ENCODE assay signal across 19 cellular contexts in genomic region chr19:2190848-2191455, GRCh38. TPM values are rescaled to one million over a fixed set of nuclear protein-coding genes. Genes with fewer than 3 reads are reported as not detected.
DNase-seq lines count a peak whose midpoint lies in the region; ATAC-seq and TF ChIP-seq lines count a peak whose summit lies in the region.
"Had no signal": no experiment of that assay in that cellular context is flagged by ENCODE, and none has a peak within 500 bp of the region (broad histone marks: within the 10 kb centered on the region; RNA-seq: fewer than 3 reads in every experiment).

No MANE protein-coding gene starts in this region.

- no peak overlapping the region for H3K9ac ChIP-seq in H9 (ENCODE audit: extremely low read depth, insufficient read length, low read length)
- H3K9ac ChIP-seq in neuronal stem cell (ENCODE audit: low read depth, low read length, poor library complexity) = no peak overlapping the region
- H3K9ac ChIP-seq: KMS-11 had no signal

- POLR2A ChIA-PET in activated CD4-positive, alpha-beta T cell treated with anti-CD3 and anti-CD28 coated beads for 36 hours (lab: Charles Lee) = no interaction called here

- H4K5ac ChIP-seq in H9 (ENCODE audit: insufficient read length, low read depth, low read length) = no peak overlapping the region

- H3T11ph ChIP-seq in H9 (ENCODE audit: low read length) = no peak overlapping the region

- no peaks in the 10 kb centered on the region; the same call in 1 of the 2 replicates for H3K79me2 ChIP-seq in H9 (ENCODE audit: insufficient read depth, low read length)

- H3K36me3 ChIP-seq in neuronal stem cell (replicated peaks in 1 of 2; ENCODE audit: control insufficient read depth in 2 of 2, insufficient read depth in 2 of 2, low read length in 2 of 2) (peaks cover 57 to 94% of the 10 kb centered on the region in 2 donors), uterus (no peaks in the 10 kb centered on the region), ascending aorta (peaks cover 44 to 46% of the 10 kb centered on the region in 2 donors)

- H4K8ac ChIP-seq in H9 (replicated peaks; ENCODE audit: insufficient read length, low read depth, low read length) (no peak overlapping the region), neuronal stem cell (ENCODE audit: low read depth, low read length) (no peak overlapping the region)

- no peaks in the 10 kb centered on the region for H3K9me3 Mint-ChIP-seq in activated CD4-positive, alpha-beta T cell treated with anti-CD3 and anti-CD28 coated beads for 36 hours (ENCODE audit: low read depth)
- H3K9me3 Mint-ChIP-seq in H9 (no peaks in the 10 kb centered on the region), chondrocyte (ENCODE audit: low read depth) (no peaks in the 10 kb centered on the region)
- H3K9me3 Mint-ChIP-seq: CD4-positive, CD25-positive, alpha-beta regulatory T cell had no signal

- peak overlapping the region; percentile 55 for H3K27ac Mint-ChIP-seq in activated CD4-positive, alpha-beta T cell treated with anti-CD3 and anti-CD28 coated beads for 36 hours
- H3K27ac Mint-ChIP-seq in H9 (0 out of 7 replicates have a peak overlapping the region, but pooled peaks of 2 of the 3 experiments have one; percentile 25 to 53), chondrocyte (ENCODE audit: unreplicated experiment) (no peak overlapping the region)
- H3K27ac Mint-ChIP-seq: CD4-positive, CD25-positive, alpha-beta regulatory T cell had no signal

- H2AFZ ChIP-seq in H9 (ENCODE audit: low read length) (no peak overlapping the region), neuronal stem cell (ENCODE audit: low read length) (no peak overlapping the region)

- H3K27me3 Mint-ChIP-seq in activated CD4-positive, alpha-beta T cell treated with anti-CD3 and anti-CD28 coated beads for 36 hours = no peaks in the 10 kb centered on the region
- no peaks in the 10 kb centered on the region for H3K27me3 Mint-ChIP-seq in H9 (ENCODE audit: low read depth)
- H3K27me3 Mint-ChIP-seq in chondrocyte (ENCODE audit: low read depth) = no peaks in the 10 kb centered on the region
- H3K27me3 Mint-ChIP-seq: CD4-positive, CD25-positive, alpha-beta regulatory T cell had no signal

- H3K4me2 ChIP-seq in H9 (ENCODE audit: insufficient read depth, insufficient read length, low read length) (no peak overlapping the region), neuronal stem cell (ENCODE audit: insufficient read depth, low read length, poor library complexity, severe bottlenecking) (no peak overlapping the region)
- H3K4me2 ChIP-seq: KMS-11 had no signal

- H2BK20ac ChIP-seq in H9 (ENCODE audit: low read depth, low read length, poor library complexity, severe bottlenecking) = no peak overlapping the region

- TF ChIP-seq CTCF in H9 (conservative IDR thresholded peaks at IDR 0.05) = no peak
- no peak for TF ChIP-seq CTCF in chondrocyte (IDR thresholded peaks at IDR 0.05)
- no peak for TF ChIP-seq CTCF in uterus (IDR thresholded peaks at IDR 0.05)
- no peak for TF ChIP-seq CTCF in ascending aorta (IDR thresholded peaks at IDR 0.05)

- H3K56ac ChIP-seq in H9 (ENCODE audit: insufficient read length, low read depth, low read length) = no peak overlapping the region

- no CpG with 5 or more reads among the region's 37 CpGs for WGBS in H9 (ENCODE audit: extremely low coverage, insufficient read length, low lambda C conversion rate)
- WGBS in neuronal stem cell (ENCODE audit: extremely low coverage in 2 of 2, insufficient read length in 2 of 2, insufficient replicate concordance in 1 of 2), 2 donors = no CpG with 5 or more reads among the region's 37 CpGs

- H2BK5ac ChIP-seq in H9 (ENCODE audit: insufficient read length, low read length) (no peak overlapping the region), neuronal stem cell (ENCODE audit: low read length) (peak overlapping the region; percentile 35)

- peaks cover 3% of the 10 kb centered on the region for H4K20me1 ChIP-seq in H9 (ENCODE audit: control insufficient read depth, insufficient read depth, insufficient read length)

- no peaks in the 10 kb centered on the region for H3K23me2 ChIP-seq in H9 (ENCODE audit: insufficient read length, low read depth, low read length, poor library complexity, severe bottlenecking)

- peaks cover 19% of the 10 kb centered on the region for H3K36me3 Mint-ChIP-seq in activated CD4-positive, alpha-beta T cell treated with anti-CD3 and anti-CD28 coated beads for 36 hours (ENCODE audit: low read depth)
- H3K36me3 Mint-ChIP-seq in H9 (ENCODE audit: insufficient read depth in 1 of 3, low read depth in 3 of 3) (peaks cover 17 to 56% (median 56%) of the 10 kb centered on the region in 3 experiments; a peak in 6 of 7 replicates), chondrocyte (ENCODE audit: low read depth) (peaks cover 7% of the 10 kb centered on the region)

- no peak overlapping the region for H2BK12ac ChIP-seq in H9 (ENCODE audit: insufficient read length, low read depth, low read length)
- no peak overlapping the region for H2BK12ac ChIP-seq in neuronal stem cell (ENCODE audit: low read length)

- H3K27ac ChIP-seq in H9 (ENCODE audit: insufficient read length, low read depth, low read length) = no peak overlapping the region
- no peak overlapping the region for H3K27ac ChIP-seq in neuronal stem cell (replicated peaks; ENCODE audit: low read length)
- no peak overlapping the region for H3K27ac ChIP-seq in uterus
- no peak overlapping the region for H3K27ac ChIP-seq in ascending aorta
- H3K27ac ChIP-seq: 22Rv1, KMS-11 had no signal

- H3K4me3 Mint-ChIP-seq in activated CD4-positive, alpha-beta T cell treated with anti-CD3 and anti-CD28 coated beads for 36 hours = no peak overlapping the region
- H3K4me3 Mint-ChIP-seq in H9 (no peak overlapping the region), chondrocyte (ENCODE audit: unreplicated experiment) (no peak overlapping the region)
- H3K4me3 Mint-ChIP-seq: CD4-positive, CD25-positive, alpha-beta regulatory T cell had no signal

- TF ChIP-seq POLR2A in uterus (IDR thresholded peaks at IDR 0.05) = no peak

- H3K4ac ChIP-seq in H9 (ENCODE audit: low read depth, low read length) (no peak overlapping the region), neuronal stem cell (ENCODE audit: low read length) (no peak overlapping the region)

- no peaks in the 10 kb centered on the region for H3K9me3 ChIP-seq in H9 (ENCODE audit: control insufficient read depth, low read depth, low read length)
- H3K9me3 ChIP-seq in neuronal stem cell (replicated peaks in 1 of 2; ENCODE audit: control insufficient read depth in 2 of 2, insufficient read depth in 1 of 2, low read depth in 1 of 2, low read length in 2 of 2) = peaks cover 0 to 5% of the 10 kb centered on the region in 2 donors
- no peaks in the 10 kb centered on the region for H3K9me3 ChIP-seq in uterus
- H3K9me3 ChIP-seq in ascending aorta = no peaks in the 10 kb centered on the region

- no peak overlapping the region for H3K23ac ChIP-seq in H9 (ENCODE audit: insufficient read length, low read depth, low read length)
- H3K23ac ChIP-seq in neuronal stem cell (ENCODE audit: low read depth, low read length, poor library complexity) = no peak overlapping the region

- no peaks in the 10 kb centered on the region for H3K4me1 ChIP-seq in H9 (ENCODE audit: insufficient read depth, low read length)
- peaks cover 0 to 10% of the 10 kb centered on the region in 2 donors for H3K4me1 ChIP-seq in neuronal stem cell (ENCODE audit: control insufficient read depth in 2 of 2, insufficient read depth in 1 of 2, low read depth in 1 of 2, low read length in 2 of 2)
- H3K4me1 ChIP-seq in uterus = peaks cover 11 to 13% of the 10 kb centered on the region in 2 donors
- peaks cover 14 to 22% of the 10 kb centered on the region in 2 donors for H3K4me1 ChIP-seq in ascending aorta

- H3K79me1 ChIP-seq in H9 (ENCODE audit: insufficient read depth, low read depth, low read length, poor library complexity, severe bottlenecking) = no peaks in the 10 kb centered on the region
- H3K79me1 ChIP-seq in neuronal stem cell (ENCODE audit: low read depth, low read length) = peaks cover 21% of the 10 kb centered on the region

- H4K91ac ChIP-seq in H9 (ENCODE audit: insufficient read length, low read depth, low read length) (no peak overlapping the region), neuronal stem cell (ENCODE audit: low read depth, low read length, poor library complexity) (no peak overlapping the region)

- no peak overlapping the region for H2BK120ac ChIP-seq in H9 (ENCODE audit: low read depth, low read length, poor library complexity, severe bottlenecking)
- no peak overlapping the region for H2BK120ac ChIP-seq in neuronal stem cell (ENCODE audit: low read depth, low read length)

- no peak overlapping the region for H3K4me3 ChIP-seq in neuronal stem cell (ENCODE audit: low read length in 2 of 2)
- no peak overlapping the region for H3K4me3 ChIP-seq in uterus
- H3K4me3 ChIP-seq in ascending aorta = no peak overlapping the region

- H3K18ac ChIP-seq in H9 (ENCODE audit: insufficient read length, low read depth, low read length) = no peak overlapping the region
- H3K18ac ChIP-seq in neuronal stem cell (ENCODE audit: low read length) = peak overlapping the region; percentile 11

- DNase-seq in activated CD4-positive, alpha-beta T cell treated with anti-CD3 and anti-CD28 coated beads for 36 hours = no peak
- DNase-seq in activated CD4-positive, alpha-beta T cell treated with anti-CD3 and anti-CD28 coated beads for 1 hour = no peak
- DNase-seq in H9 (no peak), chondrocyte (ENCODE audit: low spot score) (peak; percentile 90), neuronal stem cell (ENCODE audit: low spot score) (no peak), uterus (no peak), ascending aorta (ENCODE audit: low spot score in 2 of 2) (no peak)
- no peak for DNase-seq in stimulated activated naive CD8-positive, alpha-beta T cell treated with anti-CD3 and anti-CD28 coated beads, Interleukin-15, Interleukin-2, amounts not matched to agents 100 U/mL and 50 U/mL, for 24 hours
- DNase-seq: CD4-positive, CD25-positive, alpha-beta regulatory T cell; DMS153; DND-41; MM.1S; NCI-H2029; NCI-H446; NCI-H524 treated with DMSO at 0.1 percent for 48 hours; NCI-H774; PC-3 had no signal

- no peak for ATAC-seq in activated CD4-positive, alpha-beta T cell treated with anti-CD3 and anti-CD28 coated beads for 36 hours
- ATAC-seq in stimulated activated naive CD8-positive, alpha-beta T cell treated with anti-CD3 and anti-CD28 coated beads, Interleukin-15, Interleukin-2, amounts not matched to agents 100 U/mL and 50 U/mL, for 24 hours = no peak
- ATAC-seq: PC-3 had no signal

- CTCF ChIA-PET in activated CD4-positive, alpha-beta T cell treated with anti-CD3 and anti-CD28 coated beads for 36 hours (lab: Charles Lee) = interaction anchor here (0.6 kb wide), 1 partner anchor 38 kb away, joined by 3 read pairs; no protein-coding TSS in a partner anchor

- no peak overlapping the region; the same call in 1 of the 2 replicates for H3K14ac ChIP-seq in H9 (ENCODE audit: insufficient read depth, low read length)
- no peak overlapping the region for H3K14ac ChIP-seq in neuronal stem cell (ENCODE audit: low read length)

- H2BK15ac ChIP-seq in H9 (ENCODE audit: low read depth, low read length) (no peak overlapping the region), neuronal stem cell (ENCODE audit: low read length) (no peak overlapping the region)

- no peak overlapping the region for H2AK5ac ChIP-seq in H9 (ENCODE audit: insufficient read length, low read length)
- H2AK5ac ChIP-seq in neuronal stem cell (ENCODE audit: low read depth, low read length) = no peak overlapping the region

- no peaks in the 10 kb centered on the region for H3K27me3 ChIP-seq in H9 (ENCODE audit: insufficient read depth, low read length)
- no peaks in the 10 kb centered on the region for H3K27me3 ChIP-seq in neuronal stem cell (ENCODE audit: control insufficient read depth in 3 of 3, insufficient read depth in 3 of 3, low read depth in 1 of 3, low read length in 3 of 3)
- H3K27me3 ChIP-seq in uterus = no peaks in the 10 kb centered on the region
- H3K27me3 ChIP-seq in ascending aorta = no peaks in the 10 kb centered on the region

- intact Hi-C loops in activated CD4-positive, alpha-beta T cell treated with anti-CD3 and anti-CD28 coated beads for 36 hours (cut with DNase I, micrococcal nuclease) = no loop called here
- intact Hi-C loops in uterus (cut with DNase I; ENCODE audit: low total_unique reads) = no loop called here
- intact Hi-C loops in ascending aorta (cut with DNase I) = no loop called here

- no peaks in the 10 kb centered on the region for H3K4me1 Mint-ChIP-seq in activated CD4-positive, alpha-beta T cell treated with anti-CD3 and anti-CD28 coated beads for 36 hours
- H3K4me1 Mint-ChIP-seq in H9 (0 out of 4 replicates have a peak, but pooled peaks cover 0 to 2% of the 10 kb centered on the region in 2 experiments), chondrocyte (ENCODE audit: low read depth) (peaks cover 26% of the 10 kb centered on the region)

RNA-seq across cellular contexts. Expression of gene DOT1L, which starts 27.2 kb away (rescaled TPM):
- total RNA-seq in activated CD4-positive, alpha-beta T cell treated with anti-CD3 and anti-CD28 coated beads for 36 hours = 10 to 100 TPM; 62.5 to 73.8 TPM
- total RNA-seq in H9 (2021) (78.5 and 81.6 TPM in 2 replicates), chondrocyte (24.0 to 26.2 TPM (median 24.9 TPM) in 3 replicates), uterus (10 to 100 TPM in 2 of 4 donors, 1 to 10 TPM in 2; 3.2 to 45.3 (median 10.0) TPM), ascending aorta (156 TPM)
- polyA plus RNA-seq in neuronal stem cell (2013, experiment 1 of 2) = 38.2 TPM
- polyA plus RNA-seq in neuronal stem cell (2013, experiment 2 of 2) = 38.1 TPM

RNA-seq across cellular contexts. Expression of gene AP3D1, which starts 39.6 kb away (rescaled TPM):
- 100 to 1,000 TPM in 1 of 2 experiments, 10 to 100 TPM in 1; 82.7 to 105 TPM for total RNA-seq in activated CD4-positive, alpha-beta T cell treated with anti-CD3 and anti-CD28 coated beads for 36 hours
- total RNA-seq in H9 (2021) = 142 and 147 TPM in 2 replicates
- total RNA-seq in chondrocyte = 139 to 157 TPM (median 144 TPM) in 3 replicates
- 60.6 TPM for polyA plus RNA-seq in neuronal stem cell (2013, experiment 1 of 2)
- 60.3 TPM for polyA plus RNA-seq in neuronal stem cell (2013, experiment 2 of 2)
- 10 to 100 TPM; 33.8 to 97.5 (median 49.8) TPM for total RNA-seq in uterus
- 98.8 TPM for total RNA-seq in ascending aorta

RNA-seq across cellular contexts. Expression of gene PLEKHJ1, which starts 45.2 kb away (rescaled TPM):
- total RNA-seq in activated CD4-positive, alpha-beta T cell treated with anti-CD3 and anti-CD28 coated beads for 36 hours = 10 to 100 TPM; 38.4 to 61.8 TPM
- total RNA-seq in H9 (2021) (139 and 148 TPM in 2 replicates), chondrocyte (36.6 to 45.4 TPM (median 42.4 TPM) in 3 replicates), uterus (10 to 100 TPM in 3 of 4 donors, 1 to 10 TPM in 1; 5.9 to 56.7 (median 30.1) TPM), ascending aorta (23.9 TPM)
- 94.6 TPM for polyA plus RNA-seq in neuronal stem cell (2013, experiment 1 of 2)
- 92.1 TPM for polyA plus RNA-seq in neuronal stem cell (2013, experiment 2 of 2)

RNA-seq across cellular contexts. Expression of gene SF3A2, which starts 45.7 kb away (rescaled TPM):
- total RNA-seq in activated CD4-positive, alpha-beta T cell treated with anti-CD3 and anti-CD28 coated beads for 36 hours = 100 to 1,000 TPM; 146 to 192 TPM
- total RNA-seq in H9 (2021) (166 and 167 TPM in 2 replicates), chondrocyte (71.2 to 81.5 TPM (median 74.9 TPM) in 3 replicates), uterus (100 to 1,000 TPM in 1 of 4 donors, 10 to 100 TPM in 3; 33.2 to 107 (median 50.6) TPM), ascending aorta (21.3 TPM)
- 117 TPM for polyA plus RNA-seq in neuronal stem cell (2013, experiment 1 of 2)
- polyA plus RNA-seq in neuronal stem cell (2013, experiment 2 of 2) = 115 TPM

RNA-seq across cellular contexts. Expression of gene AMH, which starts 58.2 kb away (rescaled TPM):
- total RNA-seq in activated CD4-positive, alpha-beta T cell treated with anti-CD3 and anti-CD28 coated beads for 36 hours = 1 to 10 TPM; 1.9 to 2.7 TPM
- 70.2 and 70.7 TPM in 2 replicates for total RNA-seq in H9 (2021)
- total RNA-seq in chondrocyte = 10.2 to 18.8 TPM (median 10.8 TPM) in 3 replicates
- 10.1 TPM for polyA plus RNA-seq in neuronal stem cell (2013, experiment 1 of 2)
- polyA plus RNA-seq in neuronal stem cell (2013, experiment 2 of 2) = 9.2 TPM
- total RNA-seq in uterus = 1 to 10 TPM in 1 of 4 donors, under 1 TPM in 1, not detected in 2; 0.35 to 3.5 TPM
- not detected for total RNA-seq in ascending aorta
- polyA plus RNA-seq: CD4-positive, CD25-positive, alpha-beta regulatory T cell had no signal
